Comparison of ENCODE assay signal across 19 cellular contexts in genomic region chr21:34576043-34576466, GRCh38. TPM values are rescaled to one million over a fixed set of nuclear protein-coding genes. Genes with fewer than 3 reads are reported as not detected.
A peak's percentile ranks its signal among the peaks of the same experiment; 100 is the strongest.
DNase-seq lines count a peak whose midpoint lies in the region; ATAC-seq and TF ChIP-seq lines count a peak whose summit lies in the region.
"Had no signal": no experiment of that assay in that cellular context is flagged by ENCODE, and none has a peak within 500 bp of the region (broad histone marks: within the 10 kb centered on the region; RNA-seq: fewer than 3 reads in every experiment).

No MANE protein-coding gene starts in this region.

- WGBS in heart right ventricle, 2 donors: 15 to 30% methylated on average over 4 of the region's 4 CpGs

- H3K36me3 ChIP-seq in colonic mucosa (no peaks in the 10 kb centered on the region), heart right ventricle (no peaks in the 10 kb centered on the region)
- no peaks in the 10 kb centered on the region for H3K36me3 ChIP-seq in naive thymus-derived CD4-positive, alpha-beta T cell (ENCODE audit: control insufficient read depth in 2 of 3, insufficient read depth in 3 of 3, low read length in 3 of 3)
- H3K36me3 ChIP-seq: neutrophil, WERI-Rb-1 had no signal

- H3K27me3 ChIP-seq in colonic mucosa: no peaks in the 10 kb centered on the region
- H3K27me3 ChIP-seq in heart right ventricle: no peaks in the 10 kb centered on the region
- H3K27me3 ChIP-seq in naive thymus-derived CD4-positive, alpha-beta T cell (ENCODE audit: control insufficient read depth in 2 of 2, insufficient read depth in 2 of 2, low read length in 2 of 2): no peaks in the 10 kb centered on the region
- H3K27me3 ChIP-seq: neutrophil had no signal

- H3K27ac ChIP-seq in colonic mucosa: peak overlapping the region; percentile 45
- peak overlapping the region in 9 of 10 donors; percentile 15 to 92 (median 53) for H3K27ac ChIP-seq in heart right ventricle
- no peak overlapping the region for H3K27ac ChIP-seq in naive thymus-derived CD4-positive, alpha-beta T cell (ENCODE audit: low read depth, low read length)
- H3K27ac ChIP-seq: C4-2B, HL-60, neutrophil, WERI-Rb-1 had no signal

- DNase-seq in LNCaP clone FGC (ENCODE audit: low read depth) (peak; percentile 52), colonic mucosa (peak; percentile 48), heart right ventricle (peak; percentile 45 to 47)
- no peak for DNase-seq in stimulated activated effector memory CD8-positive, alpha-beta T cell treated with anti-CD3 and anti-CD28 coated beads, Interleukin-12 subunit alpha, Interleukin-12 subunit beta, amount 100 ng/mL, for 72 hours (ENCODE audit: low spot score in 2 of 2)
- no peak for DNase-seq in naive thymus-derived CD4-positive, alpha-beta T cell
- DNase-seq: activated CD8-positive, alpha-beta memory T cell treated with anti-CD3 and anti-CD28 coated beads for 24 hours; mesendoderm; NCI-H526 treated with DMSO at 0.1 percent for 48 hours; SW 1271; WERI-Rb-1 had no signal

- TF ChIP-seq CTCF in LNCaP clone FGC (IDR thresholded peaks at IDR 0.05; ENCODE audit: control insufficient read depth, extremely low read depth, insufficient read depth): no peak
- TF ChIP-seq CTCF in colonic mucosa (IDR thresholded peaks at IDR 0.05): no peak
- no peak for TF ChIP-seq CTCF in heart right ventricle (IDR thresholded peaks at IDR 0.05)

- H3K9me3 Mint-ChIP-seq in stimulated activated effector memory CD8-positive, alpha-beta T cell treated with anti-CD3 and anti-CD28 coated beads, Interleukin-12 subunit alpha, Interleukin-12 subunit beta, amount 100 ng/mL, for 72 hours: peaks cover 4% of the 10 kb centered on the region
- peaks cover 0 to 15% (median 5%) of the 10 kb centered on the region in 11 donors for H3K9me3 Mint-ChIP-seq in naive thymus-derived CD4-positive, alpha-beta T cell

- ATAC-seq in heart right ventricle: peak in 5 of 8 donors; percentile 18 to 43 (median 31)
- ATAC-seq in stimulated activated effector memory CD8-positive, alpha-beta T cell treated with anti-CD3 and anti-CD28 coated beads, Interleukin-12 subunit alpha, Interleukin-12 subunit beta, amount 100 ng/mL, for 72 hours: no peak
- no peak for ATAC-seq in naive thymus-derived CD4-positive, alpha-beta T cell
- ATAC-seq in GM21529 (IDR thresholded peaks at IDR 0.05; ENCODE audit: unreplicated experiment): no peak
- no peak for ATAC-seq in GM21619 (IDR thresholded peaks at IDR 0.05; ENCODE audit: unreplicated experiment)
- ATAC-seq: activated T-helper 17 cell treated with anti-CD3 and anti-CD28 coated beads, Interleukin-2, amount 50 U/mL, for 72 hours; Panc1 had no signal

- POLR2A ChIA-PET in naive thymus-derived CD4-positive, alpha-beta T cell (lab: Charles Lee): no interaction called here

- peak overlapping the region; percentile 61 for H3K27ac Mint-ChIP-seq in stimulated activated effector memory CD8-positive, alpha-beta T cell treated with anti-CD3 and anti-CD28 coated beads, Interleukin-12 subunit alpha, Interleukin-12 subunit beta, amount 100 ng/mL, for 72 hours
- H3K27ac Mint-ChIP-seq in naive thymus-derived CD4-positive, alpha-beta T cell: no peak overlapping the region
- H3K27ac Mint-ChIP-seq: activated T-helper 17 cell treated with anti-CD3 and anti-CD28 coated beads, Interleukin-2, amount 50 U/mL, for 72 hours; stimulated activated naive CD8-positive, alpha-beta T cell treated with anti-CD3 and anti-CD28 coated beads, Interleukin-15, Interleukin-2, amounts not matched to agents 100 ng/mL and 50 ng/mL, for 24 hours had no signal

- H3K4me3 ChIP-seq in LNCaP clone FGC (ENCODE audit: low read depth, low read length): no peak overlapping the region
- no peak overlapping the region for H3K4me3 ChIP-seq in colonic mucosa
- H3K4me3 ChIP-seq in heart right ventricle: no peak overlapping the region
- no peak overlapping the region for H3K4me3 ChIP-seq in naive thymus-derived CD4-positive, alpha-beta T cell (ENCODE audit: low read length)
- H3K4me3 ChIP-seq: coronary artery had no signal

- peak overlapping the region in 1 of 2 donors; percentile 9 for H3K9ac ChIP-seq in colonic mucosa (ENCODE audit: low read depth in 2 of 2, low read length in 2 of 2)

- CTCF ChIA-PET in naive thymus-derived CD4-positive, alpha-beta T cell (lab: Charles Lee): interaction anchor here (0.7 to 1.8 kb wide), 2 partner anchors 9 to 1206 kb away, joined by 3 to 5 read pairs; no protein-coding TSS in a partner anchor

- no peaks in the 10 kb centered on the region for H3K27me3 Mint-ChIP-seq in naive thymus-derived CD4-positive, alpha-beta T cell
- H3K27me3 Mint-ChIP-seq: activated T-helper 17 cell treated with anti-CD3 and anti-CD28 coated beads, Interleukin-2, amount 50 U/mL, for 72 hours; stimulated activated naive CD8-positive, alpha-beta T cell treated with anti-CD3 and anti-CD28 coated beads, Interleukin-15, Interleukin-2, amounts not matched to agents 100 ng/mL and 50 ng/mL, for 24 hours had no signal

- intact Hi-C loops in colonic mucosa (cut with DNase I) (no loop called here), heart right ventricle (cut with DNase I) (loop anchor here in 2 of 10 donors (5.0 kb wide), 2 partner anchors 44 to 49 kb away; no protein-coding TSS in a partner anchor)
- intact Hi-C loops in naive thymus-derived CD4-positive, alpha-beta T cell (cut with micrococcal nuclease): no loop called here

- H3K4me1 ChIP-seq in colonic mucosa: no peaks in the 10 kb centered on the region
- H3K4me1 ChIP-seq in heart right ventricle: peaks cover 19 to 52% (median 33%) of the 10 kb centered on the region in 9 donors
- no peaks in the 10 kb centered on the region for H3K4me1 ChIP-seq in naive thymus-derived CD4-positive, alpha-beta T cell (ENCODE audit: control insufficient read depth in 2 of 2, insufficient read depth in 2 of 2, low read length in 2 of 2)

- peaks cover 27% of the 10 kb centered on the region for H3K4me1 Mint-ChIP-seq in stimulated activated effector memory CD8-positive, alpha-beta T cell treated with anti-CD3 and anti-CD28 coated beads, Interleukin-12 subunit alpha, Interleukin-12 subunit beta, amount 100 ng/mL, for 72 hours
- peaks cover 0 to 11% (median 0%) of the 10 kb centered on the region in 7 donors for H3K4me1 Mint-ChIP-seq in naive thymus-derived CD4-positive, alpha-beta T cell
- H3K4me1 Mint-ChIP-seq: activated T-helper 17 cell treated with anti-CD3 and anti-CD28 coated beads, Interleukin-2, amount 50 U/mL, for 72 hours had no signal

- no peak overlapping the region for H3K4me3 Mint-ChIP-seq in stimulated activated effector memory CD8-positive, alpha-beta T cell treated with anti-CD3 and anti-CD28 coated beads, Interleukin-12 subunit alpha, Interleukin-12 subunit beta, amount 100 ng/mL, for 72 hours
- H3K4me3 Mint-ChIP-seq in naive thymus-derived CD4-positive, alpha-beta T cell: no peak overlapping the region
- H3K4me3 Mint-ChIP-seq: activated T-helper 17 cell treated with anti-CD3 and anti-CD28 coated beads, Interleukin-2, amount 50 U/mL, for 72 hours; stimulated activated naive CD8-positive, alpha-beta T cell treated with anti-CD3 and anti-CD28 coated beads, Interleukin-15, Interleukin-2, amounts not matched to agents 100 ng/mL and 50 ng/mL, for 24 hours had no signal

- H3K36me3 Mint-ChIP-seq in stimulated activated effector memory CD8-positive, alpha-beta T cell treated with anti-CD3 and anti-CD28 coated beads, Interleukin-12 subunit alpha, Interleukin-12 subunit beta, amount 100 ng/mL, for 72 hours: no peaks in the 10 kb centered on the region
- peaks cover 4 to 32% (median 17%) of the 10 kb centered on the region in 5 donors for H3K36me3 Mint-ChIP-seq in naive thymus-derived CD4-positive, alpha-beta T cell

- no peaks in the 10 kb centered on the region for H3K9me3 ChIP-seq in colonic mucosa
- peaks cover 0 to 5% (median 0%) of the 10 kb centered on the region in 11 donors for H3K9me3 ChIP-seq in heart right ventricle
- no peaks in the 10 kb centered on the region for H3K9me3 ChIP-seq in naive thymus-derived CD4-positive, alpha-beta T cell (ENCODE audit: control insufficient read depth in 2 of 3, low read length in 3 of 3)
- H3K9me3 ChIP-seq: neutrophil had no signal

RNA-seq across cellular contexts. Expression of gene RCAN1, which starts 38.9 kb away (rescaled TPM):
- 10 to 100 TPM; 38.0 to 68.7 TPM for total RNA-seq in colonic mucosa
- 100 to 1,000 TPM in 3 of 10 donors, 10 to 100 TPM in 7; 30.8 to 389 (median 62.2) TPM for total RNA-seq in heart right ventricle
- 10 to 100 TPM; 24.1 to 62.2 TPM for polyA plus RNA-seq in heart right ventricle
- 1 to 10 TPM; 3.0 to 8.1 (median 4.9) TPM for total RNA-seq in naive thymus-derived CD4-positive, alpha-beta T cell
- 10 to 100 TPM; 12.6 to 15.3 TPM for polyA plus RNA-seq in naive thymus-derived CD4-positive, alpha-beta T cell

Comparison
In these comparisons a context has a peak if more than half of its experiments do, and no peak if none do; other contexts are left out.
1. DNase-seq: peak in LNCaP clone FGC (single experiment), colonic mucosa (single experiment) and heart right ventricle (2 of 2); none in stimulated activated effector memory CD8-positive, alpha-beta T cell treated with anti-CD3 and anti-CD28 coated beads, Interleukin-12 subunit alpha, Interleukin-12 subunit beta, amount 100 ng/mL, for 72 hours (0 of 2) and naive thymus-derived CD4-positive, alpha-beta T cell (0 of 9).
2. ATAC-seq: peak in heart right ventricle (5 of 8); none in stimulated activated effector memory CD8-positive, alpha-beta T cell treated with anti-CD3 and anti-CD28 coated beads, Interleukin-12 subunit alpha, Interleukin-12 subunit beta, amount 100 ng/mL, for 72 hours (single experiment), naive thymus-derived CD4-positive, alpha-beta T cell (single experiment), GM21529 (single experiment) and GM21619 (single experiment).